8 cellular contexts compared by ENCODE assay signal in the genomic region with DNA sequence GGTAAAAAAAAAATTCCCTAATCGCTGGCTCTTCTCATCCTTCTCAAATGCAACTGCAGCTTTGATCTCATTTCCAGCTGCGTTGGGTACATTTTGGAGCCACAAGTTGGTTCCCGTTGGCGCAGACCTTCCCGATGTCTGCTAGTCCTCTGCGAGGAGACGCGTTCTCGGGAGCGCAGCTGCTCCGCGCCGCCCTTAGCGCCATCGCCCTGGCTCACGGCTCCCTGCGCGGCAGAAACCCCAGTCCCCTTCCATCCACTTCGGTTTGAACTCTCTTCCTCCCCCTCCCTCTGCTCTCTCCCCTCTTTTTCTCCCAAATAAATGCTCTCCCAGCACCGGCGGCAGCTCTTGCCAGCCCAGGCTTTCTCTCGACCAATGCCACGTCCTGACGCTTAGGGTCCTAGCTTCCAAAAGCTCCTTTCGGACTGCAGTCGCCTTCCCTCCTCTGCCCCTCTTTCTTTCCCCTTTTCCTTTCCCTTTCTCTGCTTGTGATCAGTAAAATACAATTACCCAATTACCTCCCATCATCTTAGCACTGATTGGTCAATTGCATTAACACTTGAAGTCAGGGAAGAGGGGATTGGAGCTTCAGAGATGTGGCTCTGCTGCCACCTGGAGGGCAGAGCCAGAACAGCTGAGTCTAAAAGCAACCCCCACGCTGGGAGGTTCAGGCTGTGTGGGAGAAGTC.
A peak's percentile ranks its signal among the peaks of the same experiment; 100 is the strongest.
DNase-seq lines count a peak whose midpoint lies in the region; ATAC-seq and TF ChIP-seq lines count a peak whose summit lies in the region.

No MANE protein-coding gene starts in this region.

- peak; percentile 93 for ATAC-seq in GM18519 (IDR thresholded peaks at IDR 0.05; ENCODE audit: low FRiP score, unreplicated experiment)
- ATAC-seq in HG02981 (IDR thresholded peaks at IDR 0.05; ENCODE audit: unreplicated experiment) = peak; percentile 98
- ATAC-seq in activated B cell treated with CpG ODN at 0.5 μM for 24 hours (ENCODE audit: low read depth) = peak; percentile 49

- DNase-seq in BJ (ENCODE audit: low read depth) (peak; percentile 41), NCI-H2081 (lab: John Stamatoyannopoulos, UW) (peak; percentile 67 to 88), activated B cell treated with CpG ODN at 0.5 μM for 24 hours (no peak), middle frontal gyrus (ENCODE audit: extremely low spot score, low spot score) (peak; percentile 88)

- no peak overlapping the region for H3K27ac Mint-ChIP-seq in activated B cell treated with CpG ODN at 0.5 μM for 24 hours

- no peaks in the 10 kb centered on the region for H3K36me3 Mint-ChIP-seq in activated B cell treated with CpG ODN at 0.5 μM for 24 hours (ENCODE audit: low read depth)

- intact Hi-C loops in activated B cell treated with CpG ODN at 0.5 μM for 24 hours (cut with micrococcal nuclease) = no loop called here

- 5 to 9% methylated on average over 27 of the region's 27 CpGs for WGBS in esophagus, 2 donors

- TF ChIP-seq CTCF in BJ (IDR thresholded peaks at IDR 0.05; ENCODE audit: insufficient read depth, low read depth, low read length) = peak; percentile 97
- TF ChIP-seq CTCF in activated B cell treated with CpG ODN at 0.5 μM for 24 hours (IDR thresholded peaks at IDR 0.05) = no peak

- CTCF ChIA-PET in BJ (lab: Yijun Ruan, JAX) (interaction anchor here (0.6 to 3.3 kb wide), 12 partner anchors 13 to 1214 kb away, joined by 3 to 47 read pairs (median 4); no protein-coding TSS in a partner anchor), activated B cell treated with CpG ODN at 0.5 μM for 24 hours (lab: Charles Lee) (interaction anchor here (1.2 kb wide), 2 partner anchors 12 to 23 kb away, joined by 3 to 5 read pairs; no protein-coding TSS in a partner anchor)

- H3K4me1 ChIP-seq in esophagus (ENCODE audit: control insufficient read depth in 2 of 2, insufficient read depth in 2 of 2, low read length in 1 of 2) = no peaks in the 10 kb centered on the region

- peaks cover 16% of the 10 kb centered on the region for H3K27me3 Mint-ChIP-seq in activated B cell treated with CpG ODN at 0.5 μM for 24 hours

- no peaks in the 10 kb centered on the region for H3K36me3 ChIP-seq in BJ (ENCODE audit: control insufficient read depth, insufficient read depth, low read length)
- no peaks in the 10 kb centered on the region for H3K36me3 ChIP-seq in esophagus (ENCODE audit: control insufficient read depth in 2 of 2, insufficient read depth in 2 of 2, low read length in 1 of 2)

- POLR2A ChIA-PET in BJ (lab: Charles Lee) = interaction anchor here (0.5 kb wide), 1 partner anchor 486 kb away, joined by 3 read pairs; no protein-coding TSS in a partner anchor
- POLR2A ChIA-PET in activated B cell treated with CpG ODN at 0.5 μM for 24 hours (lab: Charles Lee) = no interaction called here

- peak overlapping the region; percentile 72 for H3K4me3 Mint-ChIP-seq in activated B cell treated with CpG ODN at 0.5 μM for 24 hours

- H3K4me1 Mint-ChIP-seq in activated B cell treated with CpG ODN at 0.5 μM for 24 hours = peaks cover 6% of the 10 kb centered on the region

- H3K27me3 ChIP-seq in BJ (ENCODE audit: control insufficient read depth, insufficient read depth, low read length) = peaks cover 8% of the 10 kb centered on the region
- H3K27me3 ChIP-seq in esophagus (ENCODE audit: control insufficient read depth in 1 of 2, insufficient read depth in 2 of 2, low read length in 2 of 2) = no peaks in the 10 kb centered on the region

- H3K9me3 ChIP-seq in esophagus (ENCODE audit: control insufficient read depth in 2 of 2, insufficient read depth in 1 of 2, low read depth in 1 of 2, low read length in 1 of 2) = peaks cover 0 to 2% of the 10 kb centered on the region in 2 donors

- H3K4me3 ChIP-seq in BJ (ENCODE audit: low read depth, low read length) = peak overlapping the region; percentile 48
- peak overlapping the region; percentile 37 to 50 for H3K4me3 ChIP-seq in esophagus (ENCODE audit: low read depth in 1 of 2, low read length in 2 of 2)

- H3K9me3 Mint-ChIP-seq in activated B cell treated with CpG ODN at 0.5 μM for 24 hours = no peaks in the 10 kb centered on the region

- peak overlapping the region; percentile 29 to 54 for H3K27ac ChIP-seq in esophagus (ENCODE audit: low read depth in 2 of 2, low read length in 1 of 2)
- peak overlapping the region; percentile 95 for H3K27ac ChIP-seq in temporal lobe (ENCODE audit: low read depth, low read length)
